In genomic region chr5:133900498-133901270, GRCh38 we compare ENCODE assay signal across 22 cellular contexts.
"Had no signal": no experiment of that assay in that cellular context is flagged by ENCODE, and none has a peak within 500 bp of the region (broad histone marks: within the 10 kb centered on the region; RNA-seq: fewer than 3 reads in every experiment).

No MANE protein-coding gene starts in this region.

- DNase-seq: dermis blood vessel endothelial cell; foreskin melanocyte; heart left ventricle; hippocampal formation; left colon; left ventricle myocardium superior; mesenchymal stem cell; naive B cell; psoas muscle; retina; right lobe of liver; stimulated activated CD4-positive, alpha-beta T cell treated with anti-CD3 and anti-CD28 coated beads, Interleukin-4, amount 100 ng/mL, for 1 hour; stimulated activated CD8-positive, alpha-beta memory T cell treated with anti-CD3 and anti-CD28 coated beads, Interleukin-4, amount 100 ng/mL, for 48 hours; stimulated activated naive CD8-positive, alpha-beta T cell treated with anti-CD3 and anti-CD28 coated beads, Interleukin-15, Interleukin-2, amounts not matched to agents 100 U/mL and 50 U/mL, for 24 hours; thyroid gland; upper lobe of left lung; uterus had no signal

- H3K27ac Mint-ChIP-seq: nephron; stimulated activated effector memory CD8-positive, alpha-beta T cell treated with anti-CD3 and anti-CD28 coated beads, Interleukin-12 subunit alpha, Interleukin-12 subunit beta, amount 100 ng/mL, for 72 hours had no signal

- H3K36me3 Mint-ChIP-seq: naive B cell; stimulated activated effector memory CD8-positive, alpha-beta T cell treated with anti-CD3 and anti-CD28 coated beads, Interleukin-12 subunit alpha, Interleukin-12 subunit beta, amount 100 ng/mL, for 72 hours had no signal

- H3K4me1 ChIP-seq: heart left ventricle, psoas muscle, right lobe of liver, thyroid gland, upper lobe of left lung, uterus had no signal

- H3K9me3 ChIP-seq: heart left ventricle, neutrophil, psoas muscle, right lobe of liver, suprapubic skin, thyroid gland, upper lobe of left lung, uterus had no signal

- ATAC-seq: heart left ventricle; left colon; left ventricle myocardium superior; psoas muscle; right lobe of liver; stimulated activated effector memory CD8-positive, alpha-beta T cell treated with anti-CD3 and anti-CD28 coated beads, Interleukin-12 subunit alpha, Interleukin-12 subunit beta, amount 100 ng/mL, for 72 hours; stimulated activated naive CD8-positive, alpha-beta T cell treated with anti-CD3 and anti-CD28 coated beads, Interleukin-15, Interleukin-2, amounts not matched to agents 100 U/mL and 50 U/mL, for 24 hours had no signal

- H3K4me1 Mint-ChIP-seq: nephron had no signal

- H3K27me3 Mint-ChIP-seq: naive B cell had no signal

- H3K4me3 Mint-ChIP-seq: naive B cell; nephron; stimulated activated effector memory CD8-positive, alpha-beta T cell treated with anti-CD3 and anti-CD28 coated beads, Interleukin-12 subunit alpha, Interleukin-12 subunit beta, amount 100 ng/mL, for 72 hours had no signal

- H3K9me3 Mint-ChIP-seq: naive B cell; nephron; stimulated activated effector memory CD8-positive, alpha-beta T cell treated with anti-CD3 and anti-CD28 coated beads, Interleukin-12 subunit alpha, Interleukin-12 subunit beta, amount 100 ng/mL, for 72 hours had no signal

- H3K4me3 ChIP-seq: heart left ventricle, lung, psoas muscle, right lobe of liver, suprapubic skin, thyroid gland, upper lobe of left lung, uterus had no signal

- H3K36me3 ChIP-seq: heart left ventricle, neutrophil, right lobe of liver, suprapubic skin, thyroid gland, upper lobe of left lung, uterus had no signal

- H3K27ac ChIP-seq: heart left ventricle, neutrophil, psoas muscle, right lobe of liver, suprapubic skin, thyroid gland, upper lobe of left lung, uterus had no signal

- H3K27me3 ChIP-seq: heart left ventricle, neutrophil, right lobe of liver, suprapubic skin, thyroid gland, upper lobe of left lung, uterus had no signal
